In the genomic region with DNA sequence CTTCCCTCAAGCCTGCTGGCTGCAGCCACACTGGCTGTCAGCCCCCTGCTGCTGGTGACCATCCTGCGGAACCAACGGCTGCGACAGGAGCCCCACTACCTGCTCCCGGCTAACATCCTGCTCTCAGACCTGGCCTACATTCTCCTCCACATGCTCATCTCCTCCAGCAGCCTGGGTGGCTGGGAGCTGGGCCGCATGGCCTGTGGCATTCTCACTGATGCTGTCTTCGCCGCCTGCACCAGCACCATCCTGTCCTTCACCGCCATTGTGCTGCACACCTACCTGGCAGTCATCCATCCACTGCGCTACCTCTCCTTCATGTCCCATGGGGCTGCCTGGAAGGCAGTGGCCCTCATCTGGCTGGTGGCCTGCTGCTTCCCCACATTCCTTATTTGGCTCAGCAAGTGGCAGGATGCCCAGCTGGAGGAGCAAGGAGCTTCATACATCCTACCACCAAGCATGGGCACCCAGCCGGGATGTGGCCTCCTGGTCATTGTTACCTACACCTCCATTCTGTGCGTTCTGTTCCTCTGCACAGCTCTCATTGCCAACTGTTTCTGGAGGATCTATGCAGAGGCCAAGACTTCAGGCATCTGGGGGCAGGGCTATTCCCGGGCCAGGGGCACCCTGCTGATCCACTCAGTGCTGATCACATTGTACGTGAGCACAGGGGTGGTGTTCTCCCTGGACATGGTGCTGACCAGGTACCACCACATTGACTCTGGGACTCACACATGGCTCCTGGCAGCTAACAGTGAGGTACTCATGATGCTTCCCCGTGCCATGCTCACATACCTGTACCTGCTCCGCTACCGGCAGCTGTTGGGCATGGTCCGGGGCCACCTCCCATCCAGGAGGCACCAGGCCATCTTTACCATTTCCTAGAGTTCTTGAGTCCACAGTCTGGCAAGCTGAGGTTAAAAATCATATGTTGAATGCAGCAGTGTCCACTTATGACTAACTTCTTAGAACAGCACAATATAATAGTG, we compare ENCODE assay signal across 1 cellular context.
TF ChIP-seq lines count a peak whose summit lies in the region.

No MANE protein-coding gene starts in this region.

TF ChIP-seq in H1, 55 proteins besides CTCF, POLR2A, EP300 and RAD21:
- TF ChIP-seq CHD1 (IDR thresholded peaks at IDR 0.05; ENCODE audit: low read depth, low read length) (no peak), BRCA1 (IDR thresholded peaks at IDR 0.05; ENCODE audit: low read depth, low read length) (no peak), SAP30 (IDR thresholded peaks at IDR 0.05; ENCODE audit: insufficient read depth, insufficient replicate concordance, low read length) (no peak), TEAD4 (IDR thresholded peaks at IDR 0.05; ENCODE audit: low read depth, low read length) (no peak), PHF8 (conservative IDR thresholded peaks at IDR 0.05; ENCODE audit: low read depth, low read length) (no peak), RXRA (IDR thresholded peaks at IDR 0.05; ENCODE audit: insufficient read depth, low read depth, low read length) (no peak), ATF3 (IDR thresholded peaks at IDR 0.05; ENCODE audit: insufficient read depth, low read depth, low read length) (no peak), CBX5 (IDR thresholded peaks at IDR 0.05; ENCODE audit: low read depth, low read length) (no peak), TAF7 (optimal IDR thresholded peaks at IDR 0.05; ENCODE audit: borderline replicate concordance, low read depth, low read length) (no peak), TAF1 (IDR thresholded peaks at IDR 0.05; ENCODE audit: low read depth, low read length) (no peak), SUZ12 (IDR thresholded peaks at IDR 0.05; ENCODE audit: low read length) (no peak), YY1 (IDR thresholded peaks at IDR 0.05; ENCODE audit: low read depth, low read length) (no peak), SIX5 (IDR thresholded peaks at IDR 0.05; ENCODE audit: low read depth, low read length) (no peak), JUN (IDR thresholded peaks at IDR 0.05; ENCODE audit: low read depth, low read length) (no peak), GTF2F1 (IDR thresholded peaks at IDR 0.05; ENCODE audit: borderline replicate concordance, low read depth, low read length) (no peak)
